ENCODE assay signal across 17 cellular contexts in genomic region chr2:105785095-105785847, GRCh38. TPM values are rescaled to one million over a fixed set of nuclear protein-coding genes. Genes with fewer than 3 reads are reported as not detected.
A peak's percentile ranks its signal among the peaks of the same experiment; 100 is the strongest.
DNase-seq lines count a peak whose midpoint lies in the region; ATAC-seq and TF ChIP-seq lines count a peak whose summit lies in the region.
"Had no signal": no experiment of that assay in that cellular context is flagged by ENCODE, and none has a peak within 500 bp of the region (broad histone marks: within the 10 kb centered on the region; RNA-seq: fewer than 3 reads in every experiment).

No MANE protein-coding gene starts in this region.

- no peaks in the 10 kb centered on the region for H3K9me3 ChIP-seq in OCI-LY7 (ENCODE audit: low read length)
- H3K9me3 ChIP-seq: esophagus muscularis mucosa had no signal

- TF ChIP-seq CTCF in HL-60 (IDR thresholded peaks at IDR 0.05; ENCODE audit: insufficient read depth, low read length) (no peak), OCI-LY7 (conservative IDR thresholded peaks at IDR 0.05; ENCODE audit: low read length) (no peak), GM13976 (IDR thresholded peaks at IDR 0.05; ENCODE audit: borderline replicate concordance, control extremely low read depth, extremely low read depth, insufficient read depth, missing control alignments) (no peak)

- no peaks in the 10 kb centered on the region for H4K20me1 ChIP-seq in OCI-LY7 (ENCODE audit: insufficient read depth, low read length)

- peak overlapping the region in 1 of 2 donors; percentile 10 for H3K4me3 Mint-ChIP-seq in activated T-cell treated with anti-CD3 and anti-CD28 coated beads, Interleukin-2, amount 50 U/mL, for 72 hours
- H3K4me3 Mint-ChIP-seq in activated T-cell treated with anti-CD3 and anti-CD28 coated beads, Interleukin-2, amount 50 U/mL, for 4 hours: no peak overlapping the region
- H3K4me3 Mint-ChIP-seq in activated CD8-positive, alpha-beta T cell treated with anti-CD3 and anti-CD28 coated beads, Interleukin-2, amount 10 ng/mL, durations not matched to agents 7 days and 5 days: no peak overlapping the region
- no peak overlapping the region for H3K4me3 Mint-ChIP-seq in stimulated activated effector memory CD8-positive, alpha-beta T cell treated with anti-CD3 and anti-CD28 coated beads, Interleukin-12 subunit alpha, Interleukin-12 subunit beta, amount 100 ng/mL, for 72 hours
- H3K4me3 Mint-ChIP-seq: nephron had no signal

- in situ Hi-C loops in GM13976 (cut with MboI; ENCODE audit: low sequenced_read_pairs, unreplicated experiment): no loop called here

- H3K36me3 Mint-ChIP-seq in activated T-cell treated with anti-CD3 and anti-CD28 coated beads, Interleukin-2, amount 50 U/mL, for 72 hours (ENCODE audit: insufficient read depth in 2 of 2): peaks cover 5 to 6% of the 10 kb centered on the region in 2 donors
- peaks cover 13% of the 10 kb centered on the region for H3K36me3 Mint-ChIP-seq in activated T-cell treated with anti-CD3 and anti-CD28 coated beads, Interleukin-2, amount 50 U/mL, for 4 hours (ENCODE audit: insufficient read depth)
- peaks cover 49% of the 10 kb centered on the region for H3K36me3 Mint-ChIP-seq in activated CD8-positive, alpha-beta T cell treated with anti-CD3 and anti-CD28 coated beads, Interleukin-2, amount 10 ng/mL, durations not matched to agents 7 days and 5 days (ENCODE audit: low read depth)
- H3K36me3 Mint-ChIP-seq in stimulated activated effector memory CD8-positive, alpha-beta T cell treated with anti-CD3 and anti-CD28 coated beads, Interleukin-12 subunit alpha, Interleukin-12 subunit beta, amount 100 ng/mL, for 72 hours: peaks cover 27% of the 10 kb centered on the region

- BruUV-seq in OCI-LY7 (replicated peaks; lab: Mats Ljungman, UMichigan): no TSS peak

- no peaks in the 10 kb centered on the region for H3K27me3 Mint-ChIP-seq in activated T-cell treated with anti-CD3 and anti-CD28 coated beads, Interleukin-2, amount 50 U/mL, for 72 hours (ENCODE audit: low read depth)
- H3K27me3 Mint-ChIP-seq in activated T-cell treated with anti-CD3 and anti-CD28 coated beads, Interleukin-2, amount 50 U/mL, for 4 hours (ENCODE audit: low read depth): no peaks in the 10 kb centered on the region
- no peaks in the 10 kb centered on the region for H3K27me3 Mint-ChIP-seq in activated CD8-positive, alpha-beta T cell treated with anti-CD3 and anti-CD28 coated beads, Interleukin-2, amount 10 ng/mL, durations not matched to agents 7 days and 5 days (ENCODE audit: low read depth)

- H3K4me3 ChIP-seq in HL-60 (replicated peaks; ENCODE audit: insufficient read depth, low read length) (no peak overlapping the region), OCI-LY7 (ENCODE audit: low read depth, low read length, poor library complexity, severe bottlenecking) (no peak overlapping the region)
- H3K4me3 ChIP-seq: esophagus muscularis mucosa had no signal

- H3K27me3 ChIP-seq in HL-60 (ENCODE audit: insufficient read depth, poor library complexity, severe bottlenecking): no peaks in the 10 kb centered on the region
- H3K27me3 ChIP-seq: esophagus muscularis mucosa had no signal

- H3K27ac Mint-ChIP-seq in activated T-cell treated with anti-CD3 and anti-CD28 coated beads, Interleukin-2, amount 50 U/mL, for 72 hours: peak overlapping the region; percentile 19
- H3K27ac Mint-ChIP-seq in activated CD8-positive, alpha-beta T cell treated with anti-CD3 and anti-CD28 coated beads, Interleukin-2, amount 10 ng/mL, durations not matched to agents 7 days and 5 days: peak overlapping the region; percentile 92
- peak overlapping the region; percentile 81 for H3K27ac Mint-ChIP-seq in stimulated activated effector memory CD8-positive, alpha-beta T cell treated with anti-CD3 and anti-CD28 coated beads, Interleukin-12 subunit alpha, Interleukin-12 subunit beta, amount 100 ng/mL, for 72 hours
- H3K27ac Mint-ChIP-seq: nephron had no signal

- intact Hi-C loops in OCI-LY7 (cut with micrococcal nuclease; ENCODE audit: unreplicated experiment): loop anchor here (10.0 kb wide), 1 partner anchor 180 kb away; no protein-coding TSS in a partner anchor

- no peaks in the 10 kb centered on the region for H3K36me3 ChIP-seq in OCI-LY7 (ENCODE audit: insufficient read depth, low read length)

- no peak overlapping the region for H2AFZ ChIP-seq in OCI-LY7 (ENCODE audit: low read length)

- DNase-seq in activated T-cell treated with anti-CD3 and anti-CD28 coated beads, Interleukin-2, amount 50 U/mL, for 72 hours: no peak
- no peak for DNase-seq in activated T-cell treated with anti-CD3 and anti-CD28 coated beads, Interleukin-2, amount 50 U/mL, for 4 hours
- no peak for DNase-seq in HL-60 (ENCODE audit: low read depth in 1 of 2, low spot score in 1 of 2)
- no peak for DNase-seq in activated CD8-positive, alpha-beta T cell treated with anti-CD3 and anti-CD28 coated beads, Interleukin-2, amount 10 ng/mL, durations not matched to agents 7 days and 5 days
- DNase-seq in stimulated activated effector memory CD8-positive, alpha-beta T cell treated with anti-CD3 and anti-CD28 coated beads, Interleukin-12 subunit alpha, Interleukin-12 subunit beta, amount 100 ng/mL, for 72 hours (ENCODE audit: low spot score in 2 of 2): no peak
- no peak for DNase-seq in OCI-LY7 (ENCODE audit: low spot score)
- DNase-seq in GM13976 (ENCODE audit: low spot score): no peak
- DNase-seq: activated CD4-positive, alpha-beta T cell treated with anti-CD3 and anti-CD28 coated beads for 4 hours; activated gamma-delta T cell; central memory CD4-positive, alpha-beta T cell; KG1; NCI-H2081; NCI-H524; stimulated activated CD4-positive, alpha-beta T cell treated with anti-CD3 and anti-CD28 coated beads, Interleukin-1b, Interleukin-23, amount 100 ng/mL, for 48 hours had no signal

- H3K4me1 Mint-ChIP-seq in activated T-cell treated with anti-CD3 and anti-CD28 coated beads, Interleukin-2, amount 50 U/mL, for 72 hours (ENCODE audit: low read depth): peaks cover 100% of the 10 kb centered on the region
- H3K4me1 Mint-ChIP-seq in activated T-cell treated with anti-CD3 and anti-CD28 coated beads, Interleukin-2, amount 50 U/mL, for 4 hours (ENCODE audit: low read depth): peaks cover 99% of the 10 kb centered on the region
- peaks cover 97% of the 10 kb centered on the region for H3K4me1 Mint-ChIP-seq in activated CD8-positive, alpha-beta T cell treated with anti-CD3 and anti-CD28 coated beads, Interleukin-2, amount 10 ng/mL, durations not matched to agents 7 days and 5 days (ENCODE audit: low read depth)
- peaks cover 85% of the 10 kb centered on the region for H3K4me1 Mint-ChIP-seq in stimulated activated effector memory CD8-positive, alpha-beta T cell treated with anti-CD3 and anti-CD28 coated beads, Interleukin-12 subunit alpha, Interleukin-12 subunit beta, amount 100 ng/mL, for 72 hours

- peaks cover 26% of the 10 kb centered on the region for H3K4me1 ChIP-seq in OCI-LY7 (ENCODE audit: insufficient read depth, low read length, poor library complexity, severe bottlenecking)

- no peak overlapping the region for H3K4me2 ChIP-seq in OCI-LY7 (ENCODE audit: low read length)

- POLR2A ChIA-PET in activated CD8-positive, alpha-beta T cell treated with anti-CD3 and anti-CD28 coated beads, Interleukin-2, amount 10 ng/mL, durations not matched to agents 7 days and 5 days (lab: Charles Lee): interaction anchor here (0.6 to 2.4 kb wide), 2 partner anchors 39 to 65 kb away, joined by 3 to 10 read pairs; no protein-coding TSS in a partner anchor
- POLR2A ChIA-PET in OCI-LY7 (lab: Charles Lee): interaction anchor here (0.6 kb wide), 1 partner anchor 135 kb away, joined by 3 read pairs; no protein-coding TSS in a partner anchor

- CTCF ChIA-PET in activated CD8-positive, alpha-beta T cell treated with anti-CD3 and anti-CD28 coated beads, Interleukin-2, amount 10 ng/mL, durations not matched to agents 7 days and 5 days (lab: Charles Lee): interaction anchor here (2.2 to 6.3 kb wide), 2 partner anchors 13 to 309 kb away, joined by 8 to 54 read pairs; no protein-coding TSS in a partner anchor
- CTCF ChIA-PET in OCI-LY7 (lab: Charles Lee; ENCODE audit: unreplicated experiment): no interaction called here

- H3K9me3 Mint-ChIP-seq in activated T-cell treated with anti-CD3 and anti-CD28 coated beads, Interleukin-2, amount 50 U/mL, for 72 hours: no peaks in the 10 kb centered on the region
- H3K9me3 Mint-ChIP-seq in activated T-cell treated with anti-CD3 and anti-CD28 coated beads, Interleukin-2, amount 50 U/mL, for 4 hours: no peaks in the 10 kb centered on the region
- H3K9me3 Mint-ChIP-seq in activated CD8-positive, alpha-beta T cell treated with anti-CD3 and anti-CD28 coated beads, Interleukin-2, amount 10 ng/mL, durations not matched to agents 7 days and 5 days (ENCODE audit: insufficient read depth): no peaks in the 10 kb centered on the region
- H3K9me3 Mint-ChIP-seq in stimulated activated effector memory CD8-positive, alpha-beta T cell treated with anti-CD3 and anti-CD28 coated beads, Interleukin-12 subunit alpha, Interleukin-12 subunit beta, amount 100 ng/mL, for 72 hours: no peaks in the 10 kb centered on the region
- H3K9me3 Mint-ChIP-seq: nephron had no signal

- no peaks in the 10 kb centered on the region for H3K79me2 ChIP-seq in OCI-LY7 (ENCODE audit: insufficient read depth, low read depth, low read length)

- no peak for ATAC-seq in activated T-cell treated with anti-CD3 and anti-CD28 coated beads, Interleukin-2, amount 50 U/mL, for 72 hours (replicated peaks in 1 of 2)
- ATAC-seq in activated T-cell treated with anti-CD3 and anti-CD28 coated beads, Interleukin-2, amount 50 U/mL, for 4 hours: no peak
- no peak for ATAC-seq in activated CD8-positive, alpha-beta T cell treated with anti-CD3 and anti-CD28 coated beads, Interleukin-2, amount 10 ng/mL, durations not matched to agents 7 days and 5 days
- no peak for ATAC-seq in stimulated activated effector memory CD8-positive, alpha-beta T cell treated with anti-CD3 and anti-CD28 coated beads, Interleukin-12 subunit alpha, Interleukin-12 subunit beta, amount 100 ng/mL, for 72 hours
- no peak for ATAC-seq in HG03025 (IDR thresholded peaks at IDR 0.05; ENCODE audit: low FRiP score, unreplicated experiment)

- H3K27ac ChIP-seq in HL-60 (replicated peaks): peak overlapping the region; percentile 3
- no peak overlapping the region for H3K27ac ChIP-seq in OCI-LY7 (ENCODE audit: low read depth, low read length, poor library complexity, severe bottlenecking)
- H3K27ac ChIP-seq: esophagus muscularis mucosa had no signal

- no peaks in the 10 kb centered on the region for H3K9me2 ChIP-seq in OCI-LY7 (ENCODE audit: insufficient read depth, low read length)

RNA-seq across cellular contexts. Expression of gene NCK2, which starts 40.6 kb away (rescaled TPM):
- 100 to 1,000 TPM; 159 to 161 TPM for total RNA-seq in activated T-cell treated with anti-CD3 and anti-CD28 coated beads, Interleukin-2, amount 50 U/mL, for 72 hours
- total RNA-seq in activated T-cell treated with anti-CD3 and anti-CD28 coated beads, Interleukin-2, amount 50 U/mL, for 4 hours: 10 to 100 TPM; 71.6 to 79.1 (median 73.5) TPM
- 10 to 100 TPM; 60.7 to 61.3 TPM for total RNA-seq in activated CD8-positive, alpha-beta T cell treated with anti-CD3 and anti-CD28 coated beads, Interleukin-2, amount 10 ng/mL, durations not matched to agents 7 days and 5 days
- 23.4 and 24.7 TPM in 2 replicates for total RNA-seq in OCI-LY7 (2014; rRNA removed; shearing (Covaris generic))
- 33.5 and 34.2 TPM in 2 replicates for total RNA-seq in OCI-LY7 (2022)

Comparison
In these comparisons a context has a peak if more than half of its experiments do, and no peak if none do; other contexts are left out.
1. H3K27ac Mint-ChIP-seq: peak in every context shown above with its lines; median percentile 92 in activated CD8-positive, alpha-beta T cell treated with anti-CD3 and anti-CD28 coated beads, Interleukin-2, amount 10 ng/mL, durations not matched to agents 7 days and 5 days; 81 in stimulated activated effector memory CD8-positive, alpha-beta T cell treated with anti-CD3 and anti-CD28 coated beads, Interleukin-12 subunit alpha, Interleukin-12 subunit beta, amount 100 ng/mL, for 72 hours; 19 in activated T-cell treated with anti-CD3 and anti-CD28 coated beads, Interleukin-2, amount 50 U/mL, for 72 hours.